ENCODE assay signal across 36 cellular contexts in the genomic region with DNA sequence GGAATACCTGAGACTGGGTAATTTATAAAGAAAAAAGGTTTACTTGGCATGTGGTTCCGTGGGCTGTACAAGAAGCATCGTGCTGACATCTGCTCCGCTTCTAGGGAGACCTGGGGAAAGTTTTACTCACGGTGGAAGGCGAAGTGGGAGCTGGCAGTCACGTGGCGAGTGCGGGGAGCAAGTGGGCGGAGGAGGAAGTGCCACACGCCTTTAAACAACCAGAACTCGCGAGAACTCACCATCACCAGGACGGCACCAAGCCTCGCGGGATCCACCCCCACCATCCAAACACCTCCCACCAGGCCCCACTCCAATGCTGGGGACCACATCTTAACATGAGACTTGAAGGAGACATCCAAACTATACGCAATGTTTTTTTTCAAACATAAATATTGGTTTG.
"Had no signal": no experiment of that assay in that cellular context is flagged by ENCODE, and none has a peak within 500 bp of the region (broad histone marks: within the 10 kb centered on the region; RNA-seq: fewer than 3 reads in every experiment).

No MANE protein-coding gene starts in this region.

- H3K36me3 Mint-ChIP-seq: activated CD8-positive, alpha-beta memory T cell treated with anti-CD3 and anti-CD28 coated beads, Interleukin-2, amount 10 ng/mL, durations not matched to agents 7 days and 5 days; activated naive CD4-positive, alpha-beta T cell treated with anti-CD3 and anti-CD28 coated beads, Interleukin-2, amount 10 ng/mL, durations not matched to agents 7 days and 5 days; activated naive CD4-positive, alpha-beta T cell treated with anti-CD3 and anti-CD28 coated beads, Interleukin-2, amount 50 U/mL, for 24 hours; activated naive CD8-positive, alpha-beta T cell; activated naive CD8-positive, alpha-beta T cell treated with anti-CD3 and anti-CD28 coated beads, Interleukin-2, amount 10 ng/mL, durations not matched to agents 7 days and 5 days; brain; WTC11 had no signal

- H3K4me1 Mint-ChIP-seq: activated CD4-positive, alpha-beta memory T cell treated with anti-CD3 and anti-CD28 coated beads, Interleukin-2, amount 10 ng/mL, durations not matched to agents 7 days and 5 days; activated CD4-positive, alpha-beta T cell treated with anti-CD3 and anti-CD28 coated beads for 36 hours; activated CD4-positive, alpha-beta T cell treated with anti-CD3 and anti-CD28 coated beads, Interleukin-2, amount 10 ng/mL, durations not matched to agents 7 days and 5 days; activated CD8-positive, alpha-beta memory T cell treated with anti-CD3 and anti-CD28 coated beads, Interleukin-2, amount 10 ng/mL, durations not matched to agents 7 days and 5 days; activated naive CD4-positive, alpha-beta T cell treated with anti-CD3 and anti-CD28 coated beads, Interleukin-2, amount 10 ng/mL, durations not matched to agents 7 days and 5 days; activated naive CD4-positive, alpha-beta T cell treated with anti-CD3 and anti-CD28 coated beads, Interleukin-2, amount 50 U/mL, for 24 hours; activated naive CD8-positive, alpha-beta T cell treated with anti-CD3 and anti-CD28 coated beads, Interleukin-2, amount 10 ng/mL, durations not matched to agents 7 days and 5 days; activated naive CD8-positive, alpha-beta T cell treated with anti-CD3 and anti-CD28 coated beads, Interleukin-2, amount 50 U/mL, for 24 hours; brain; central memory CD8-positive, alpha-beta T cell had no signal

- H3K27ac Mint-ChIP-seq: activated CD4-positive, alpha-beta memory T cell treated with anti-CD3 and anti-CD28 coated beads, Interleukin-2, amount 10 ng/mL, durations not matched to agents 7 days and 5 days; activated CD4-positive, alpha-beta T cell treated with anti-CD3 and anti-CD28 coated beads for 36 hours; activated CD4-positive, alpha-beta T cell treated with anti-CD3 and anti-CD28 coated beads, Interleukin-2, amount 10 ng/mL, durations not matched to agents 7 days and 5 days; activated CD8-positive, alpha-beta memory T cell treated with anti-CD3 and anti-CD28 coated beads, Interleukin-2, amount 10 ng/mL, durations not matched to agents 7 days and 5 days; activated CD8-positive, alpha-beta T cell treated with anti-CD3 and anti-CD28 coated beads, Interleukin-2, amount 10 ng/mL, durations not matched to agents 7 days and 5 days; activated naive CD4-positive, alpha-beta T cell treated with anti-CD3 and anti-CD28 coated beads, Interleukin-2, amount 10 ng/mL, durations not matched to agents 7 days and 5 days; activated naive CD4-positive, alpha-beta T cell treated with anti-CD3 and anti-CD28 coated beads, Interleukin-2, amount 50 U/mL, for 24 hours; activated naive CD8-positive, alpha-beta T cell; activated naive CD8-positive, alpha-beta T cell treated with anti-CD3 and anti-CD28 coated beads, Interleukin-2, amount 10 ng/mL, durations not matched to agents 7 days and 5 days; activated naive CD8-positive, alpha-beta T cell treated with anti-CD3 and anti-CD28 coated beads, Interleukin-2, amount 50 U/mL, for 24 hours; activated T-cell treated with anti-CD3 and anti-CD28 coated beads, Interleukin-2, amount 50 U/mL, for 24 hours; activated T-helper 2 cell treated with anti-CD3 and anti-CD28 coated beads, Interferon-gamma antibody, Interleukin-2, Interleukin-4, amounts not matched to agents 10 μg/mL and 5 μg/mL and 100 μg/mL, durations not matched to agents 14 hours and 24 hours and 36 hours; brain; T-helper 1 cell treated with Interleukin-12 subunit alpha and Interleukin-12 subunit beta and Interleukin-4 antibody, amounts not matched to agents 30 μg/mL and 1 μg/mL, for 36 hours; T-helper 2 cell treated with Interferon-gamma antibody and Interleukin-4, amounts not matched to agents 5 μg/mL and 100 μg/mL, for 36 hours; WTC11 had no signal

- ATAC-seq: activated CD4-positive, alpha-beta T cell treated with anti-CD3 and anti-CD28 coated beads for 36 hours; activated CD4-positive, CD25-positive, alpha-beta regulatory T cell treated with anti-CD3 and anti-CD28 coated beads, Interleukin-2, amount 50 U/mL, for 24 hours; activated CD8-positive, alpha-beta memory T cell treated with anti-CD3 and anti-CD28 coated beads, Interleukin-2, amount 10 ng/mL, durations not matched to agents 7 days and 5 days; activated CD8-positive, alpha-beta T cell treated with anti-CD3 and anti-CD28 coated beads, Interleukin-2, amount 10 ng/mL, durations not matched to agents 7 days and 5 days; activated naive CD8-positive, alpha-beta T cell treated with anti-CD3 and anti-CD28 coated beads, Interleukin-2, amount 50 U/mL, for 24 hours; WTC11 had no signal

- H3K27me3 Mint-ChIP-seq: activated CD4-positive, alpha-beta memory T cell treated with anti-CD3 and anti-CD28 coated beads, Interleukin-2, amount 10 ng/mL, durations not matched to agents 7 days and 5 days; activated CD4-positive, alpha-beta T cell treated with anti-CD3 and anti-CD28 coated beads for 36 hours; activated CD4-positive, alpha-beta T cell treated with anti-CD3 and anti-CD28 coated beads, Interleukin-2, amount 10 ng/mL, durations not matched to agents 7 days and 5 days; activated CD8-positive, alpha-beta memory T cell treated with anti-CD3 and anti-CD28 coated beads, Interleukin-2, amount 10 ng/mL, durations not matched to agents 7 days and 5 days; activated naive CD4-positive, alpha-beta T cell treated with anti-CD3 and anti-CD28 coated beads, Interleukin-2, amount 10 ng/mL, durations not matched to agents 7 days and 5 days; activated naive CD8-positive, alpha-beta T cell; activated naive CD8-positive, alpha-beta T cell treated with anti-CD3 and anti-CD28 coated beads, Interleukin-2, amount 10 ng/mL, durations not matched to agents 7 days and 5 days; activated naive CD8-positive, alpha-beta T cell treated with anti-CD3 and anti-CD28 coated beads, Interleukin-2, amount 50 U/mL, for 24 hours; activated T-cell treated with anti-CD3 and anti-CD28 coated beads, Interleukin-2, amount 50 U/mL, for 24 hours; central memory CD8-positive, alpha-beta T cell had no signal

- H3K4me3 Mint-ChIP-seq: activated CD4-positive, alpha-beta memory T cell treated with anti-CD3 and anti-CD28 coated beads, Interleukin-2, amount 10 ng/mL, durations not matched to agents 7 days and 5 days; activated CD4-positive, alpha-beta T cell treated with anti-CD3 and anti-CD28 coated beads for 36 hours; activated CD4-positive, alpha-beta T cell treated with anti-CD3 and anti-CD28 coated beads, Interleukin-2, amount 10 ng/mL, durations not matched to agents 7 days and 5 days; activated CD8-positive, alpha-beta memory T cell treated with anti-CD3 and anti-CD28 coated beads, Interleukin-2, amount 10 ng/mL, durations not matched to agents 7 days and 5 days; activated CD8-positive, alpha-beta T cell treated with anti-CD3 and anti-CD28 coated beads, Interleukin-2, amount 10 ng/mL, durations not matched to agents 7 days and 5 days; activated naive CD4-positive, alpha-beta T cell treated with anti-CD3 and anti-CD28 coated beads, Interleukin-2, amount 10 ng/mL, durations not matched to agents 7 days and 5 days; activated naive CD4-positive, alpha-beta T cell treated with anti-CD3 and anti-CD28 coated beads, Interleukin-2, amount 50 U/mL, for 24 hours; activated naive CD8-positive, alpha-beta T cell; activated naive CD8-positive, alpha-beta T cell treated with anti-CD3 and anti-CD28 coated beads, Interleukin-2, amount 10 ng/mL, durations not matched to agents 7 days and 5 days; activated naive CD8-positive, alpha-beta T cell treated with anti-CD3 and anti-CD28 coated beads, Interleukin-2, amount 50 U/mL, for 24 hours; activated T-cell treated with anti-CD3 and anti-CD28 coated beads, Interleukin-2, amount 50 U/mL, for 24 hours; brain; central memory CD8-positive, alpha-beta T cell; T-helper 1 cell treated with Interleukin-12 subunit alpha and Interleukin-12 subunit beta and Interleukin-4 antibody, amounts not matched to agents 30 μg/mL and 1 μg/mL, for 36 hours; T-helper 2 cell treated with Interferon-gamma antibody and Interleukin-4, amounts not matched to agents 5 μg/mL and 100 μg/mL, for 36 hours; WTC11 had no signal

- H3K9me3 Mint-ChIP-seq: activated CD4-positive, alpha-beta T cell treated with anti-CD3 and anti-CD28 coated beads, Interleukin-2, amount 10 ng/mL, durations not matched to agents 7 days and 5 days; activated naive CD4-positive, alpha-beta T cell treated with anti-CD3 and anti-CD28 coated beads, Interleukin-2, amount 10 ng/mL, durations not matched to agents 7 days and 5 days; activated naive CD4-positive, alpha-beta T cell treated with anti-CD3 and anti-CD28 coated beads, Interleukin-2, amount 50 U/mL, for 24 hours; activated naive CD8-positive, alpha-beta T cell treated with anti-CD3 and anti-CD28 coated beads, Interleukin-2, amount 10 ng/mL, durations not matched to agents 7 days and 5 days; activated naive CD8-positive, alpha-beta T cell treated with anti-CD3 and anti-CD28 coated beads, Interleukin-2, amount 50 U/mL, for 24 hours; activated T-cell treated with anti-CD3 and anti-CD28 coated beads, Interleukin-2, amount 50 U/mL, for 24 hours; activated T-helper 2 cell treated with anti-CD3 and anti-CD28 coated beads, Interferon-gamma antibody, Interleukin-2, Interleukin-4, amounts not matched to agents 10 μg/mL and 5 μg/mL and 100 μg/mL, durations not matched to agents 14 hours and 24 hours and 36 hours; central memory CD8-positive, alpha-beta T cell; T-helper 1 cell treated with Interleukin-12 subunit alpha and Interleukin-12 subunit beta and Interleukin-4 antibody, amounts not matched to agents 30 μg/mL and 1 μg/mL, for 36 hours; T-helper 2 cell treated with Interferon-gamma antibody and Interleukin-4, amounts not matched to agents 5 μg/mL and 100 μg/mL, for 36 hours had no signal

- DNase-seq: activated CD4-positive, alpha-beta memory T cell treated with anti-CD3 and anti-CD28 coated beads, Interleukin-2, amount 10 ng/mL, durations not matched to agents 7 days and 5 days; activated CD4-positive, alpha-beta T cell treated with anti-CD3 and anti-CD28 coated beads for 1 hour; activated CD4-positive, alpha-beta T cell treated with anti-CD3 and anti-CD28 coated beads for 36 hours; activated CD4-positive, alpha-beta T cell treated with anti-CD3 and anti-CD28 coated beads for 48 hours; activated CD4-positive, alpha-beta T cell treated with anti-CD3 and anti-CD28 coated beads, Interleukin-2, amount 10 ng/mL, durations not matched to agents 7 days and 5 days; activated CD4-positive, alpha-beta T cell treated with anti-CD3 and anti-CD28 coated beads, Interleukin-2, amount 50 U/mL, for 48 hours; activated CD4-positive, CD25-positive, alpha-beta regulatory T cell; activated CD8-positive, alpha-beta memory T cell treated with anti-CD3 and anti-CD28 coated beads for 24 hours; activated CD8-positive, alpha-beta memory T cell treated with anti-CD3 and anti-CD28 coated beads, Interleukin-2, amount 10 ng/mL, durations not matched to agents 7 days and 5 days; activated CD8-positive, alpha-beta memory T cell treated with anti-CD3 and anti-CD28 coated beads, Interleukin-2, amount 50 U/mL, for 48 hours; activated CD8-positive, alpha-beta T cell treated with anti-CD3 and anti-CD28 coated beads, Interleukin-2, amount 10 ng/mL, durations not matched to agents 7 days and 5 days; activated effector memory CD4-positive, alpha-beta T cell treated with Interleukin-2 at 50 U/mL for 16 hours; activated gamma-delta T cell; activated naive CD4-positive, alpha-beta T cell treated with anti-CD3 and anti-CD28 coated beads, Interleukin-2, amount 10 ng/mL, durations not matched to agents 7 days and 5 days; activated naive CD4-positive, alpha-beta T cell treated with Interleukin-2 at 50 U/mL for 16 hours; activated naive CD8-positive, alpha-beta T cell treated with anti-CD3 and anti-CD28 coated beads, Interleukin-2, amount 10 ng/mL, durations not matched to agents 7 days and 5 days; activated naive CD8-positive, alpha-beta T cell treated with anti-CD3 and anti-CD28 coated beads, Interleukin-2, amount 50 U/mL, for 24 hours; activated T-cell treated with anti-CD3 and anti-CD28 coated beads, Interleukin-2, amount 50 U/mL, for 24 hours; activated T-cell treated with anti-CD3 and anti-CD28 coated beads, Interleukin-2, amount 50 U/mL, for 48 hours; amygdala; anterior cingulate cortex; caudate nucleus; cerebellar nuclear complex; T-helper 1 cell; T-helper 2 cell; T-helper 9 cell; WERI-Rb-1 had no signal
